Comparison of ENCODE assay signal across 26 cellular contexts in the genomic region with DNA sequence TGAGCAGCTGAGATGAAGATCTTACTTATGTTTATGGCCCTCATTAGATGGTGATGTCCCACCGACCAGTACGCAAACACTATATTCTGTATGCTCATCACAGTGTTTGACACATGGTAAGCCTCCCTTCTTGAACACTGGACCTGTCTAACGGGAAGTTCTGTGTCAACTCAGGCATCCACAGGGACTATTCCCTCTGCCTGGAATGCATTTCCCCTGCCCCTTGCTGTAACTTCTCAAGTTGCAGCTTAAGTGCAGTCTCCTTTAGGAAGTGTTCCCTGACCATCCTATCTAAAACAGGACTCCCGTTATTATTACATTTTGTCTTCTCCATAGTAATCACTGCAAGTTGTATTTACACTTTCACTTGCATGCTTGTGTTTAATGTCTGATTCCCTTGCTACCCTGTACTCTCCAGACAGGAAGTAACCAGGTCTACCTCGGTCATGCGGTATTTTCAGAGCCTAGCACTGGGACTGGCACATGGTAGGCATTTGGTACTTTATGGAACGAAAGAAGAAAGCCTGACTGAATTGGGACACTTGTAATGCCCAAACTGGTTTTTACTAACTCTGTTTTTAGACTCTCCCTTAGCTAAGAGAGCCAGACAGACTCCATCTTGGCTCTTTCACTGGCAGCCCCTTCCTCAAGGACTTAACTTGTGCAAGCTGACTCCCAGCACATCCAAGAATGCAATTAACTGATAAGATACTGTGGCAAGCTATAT.
"Had no signal": no experiment of that assay in that cellular context is flagged by ENCODE, and none has a peak within 500 bp of the region (broad histone marks: within the 10 kb centered on the region; RNA-seq: fewer than 3 reads in every experiment).

No MANE protein-coding gene starts in this region.

- H3K4me3 Mint-ChIP-seq: activated CD8-positive, alpha-beta memory T cell treated with anti-CD3 and anti-CD28 coated beads, Interleukin-2, amount 10 ng/mL, durations not matched to agents 7 days and 5 days; activated CD8-positive, alpha-beta T cell treated with anti-CD3 and anti-CD28 coated beads, Interleukin-2, amount 10 ng/mL, durations not matched to agents 7 days and 5 days; activated T-cell treated with anti-CD3 and anti-CD28 coated beads, Interleukin-2, amount 50 U/mL, for 72 hours; central memory CD8-positive, alpha-beta T cell; dendritic cell treated with granulocyte-macrophage colony-stimulating factor and Interleukin-4, amounts not matched to agents 40 ng/mL and 50 ng/mL, for 4 days; memory B cell; nephron; stimulated activated naive CD8-positive, alpha-beta T cell treated with anti-CD3 and anti-CD28 coated beads, Interleukin-15, amount 100 ng/mL, for 72 hours; T-helper 1 cell treated with Interleukin-12 subunit alpha and Interleukin-12 subunit beta and Interleukin-4 antibody, amounts not matched to agents 30 μg/mL and 1 μg/mL, for 36 hours had no signal

- DNase-seq: activated CD4-positive, alpha-beta T cell treated with anti-CD3 and anti-CD28 coated beads for 1 hour; activated CD4-positive, alpha-beta T cell treated with anti-CD3 and anti-CD28 coated beads, Interleukin-2, amount 50 U/mL, for 1 hour; activated CD8-positive, alpha-beta memory T cell treated with anti-CD3 and anti-CD28 coated beads, Interleukin-2, amount 10 ng/mL, durations not matched to agents 7 days and 5 days; activated CD8-positive, alpha-beta T cell treated with anti-CD3 and anti-CD28 coated beads, Interleukin-2, amount 10 ng/mL, durations not matched to agents 7 days and 5 days; activated naive CD4-positive, alpha-beta T cell; activated T-cell treated with anti-CD3 and anti-CD28 coated beads, Interleukin-2, amount 50 U/mL, for 72 hours; foreskin keratinocyte; heart left ventricle; hypothalamus; posterior cingulate gyrus; right lobe of liver; stimulated activated CD4-positive, alpha-beta T cell treated with anti-CD3 and anti-CD28 coated beads, Interleukin-12 subunit alpha, Interleukin-12 subunit beta, amount 100 ng/mL, for 4 hours; stimulated activated CD4-positive, alpha-beta T cell treated with anti-CD3 and anti-CD28 coated beads, Interleukin-4, amount 100 ng/mL, for 1 hour; stimulated activated naive CD8-positive, alpha-beta T cell treated with anti-CD3 and anti-CD28 coated beads, Interleukin-15, amount 100 ng/mL, for 72 hours; substantia nigra had no signal

- H3K9me3 ChIP-seq: breast epithelium, esophagus muscularis mucosa, right lobe of liver, upper lobe of left lung, vagina had no signal

- H3K4me3 ChIP-seq: breast epithelium, esophagus muscularis mucosa, heart left ventricle, right lobe of liver, skin epidermis, upper lobe of left lung, vagina had no signal

- H3K27ac Mint-ChIP-seq: activated CD8-positive, alpha-beta memory T cell treated with anti-CD3 and anti-CD28 coated beads, Interleukin-2, amount 10 ng/mL, durations not matched to agents 7 days and 5 days; activated CD8-positive, alpha-beta T cell treated with anti-CD3 and anti-CD28 coated beads, Interleukin-2, amount 10 ng/mL, durations not matched to agents 7 days and 5 days; activated T-cell treated with anti-CD3 and anti-CD28 coated beads, Interleukin-2, amount 50 U/mL, for 72 hours; dendritic cell treated with granulocyte-macrophage colony-stimulating factor and Interleukin-4, amounts not matched to agents 40 ng/mL and 50 ng/mL, for 4 days; memory B cell; nephron; stimulated activated naive CD8-positive, alpha-beta T cell treated with anti-CD3 and anti-CD28 coated beads, Interleukin-15, amount 100 ng/mL, for 72 hours; T-helper 1 cell treated with Interleukin-12 subunit alpha and Interleukin-12 subunit beta and Interleukin-4 antibody, amounts not matched to agents 30 μg/mL and 1 μg/mL, for 36 hours had no signal

- H3K4me1 ChIP-seq: breast epithelium, foreskin keratinocyte, right lobe of liver, upper lobe of left lung had no signal

- H3K27me3 Mint-ChIP-seq: activated CD8-positive, alpha-beta memory T cell treated with anti-CD3 and anti-CD28 coated beads, Interleukin-2, amount 10 ng/mL, durations not matched to agents 7 days and 5 days; central memory CD8-positive, alpha-beta T cell; dendritic cell treated with granulocyte-macrophage colony-stimulating factor and Interleukin-4, amounts not matched to agents 40 ng/mL and 50 ng/mL, for 4 days; memory B cell; stimulated activated naive CD8-positive, alpha-beta T cell treated with anti-CD3 and anti-CD28 coated beads, Interleukin-15, amount 100 ng/mL, for 72 hours had no signal

- H3K36me3 ChIP-seq: breast epithelium, esophagus muscularis mucosa, heart left ventricle, right lobe of liver, upper lobe of left lung, vagina had no signal

- H3K27me3 ChIP-seq: breast epithelium, esophagus muscularis mucosa, foreskin keratinocyte, heart left ventricle, right lobe of liver, upper lobe of left lung, vagina had no signal

- H3K27ac ChIP-seq: breast epithelium, esophagus muscularis mucosa, foreskin keratinocyte, right lobe of liver, skin epidermis, upper lobe of left lung, vagina had no signal

- ATAC-seq: activated CD8-positive, alpha-beta memory T cell treated with anti-CD3 and anti-CD28 coated beads, Interleukin-2, amount 10 ng/mL, durations not matched to agents 7 days and 5 days; activated CD8-positive, alpha-beta T cell treated with anti-CD3 and anti-CD28 coated beads, Interleukin-2, amount 10 ng/mL, durations not matched to agents 7 days and 5 days; activated naive CD4-positive, alpha-beta T cell treated with anti-CD3 and anti-CD28 coated beads, Interleukin-2, amount 50 U/mL, for 72 hours; activated T-cell treated with anti-CD3 and anti-CD28 coated beads, Interleukin-2, amount 50 U/mL, for 72 hours; foreskin keratinocyte; heart left ventricle; right lobe of liver; stimulated activated naive CD8-positive, alpha-beta T cell treated with anti-CD3 and anti-CD28 coated beads, Interleukin-15, amount 100 ng/mL, for 72 hours had no signal
